In genomic region chr14:24327914-24328313, GRCh38 we compare ENCODE assay signal across 6 cellular contexts. TPM values are rescaled to one million over a fixed set of nuclear protein-coding genes. Genes with fewer than 3 reads are reported as not detected.
DNase-seq lines count a peak whose midpoint lies in the region; ATAC-seq and TF ChIP-seq lines count a peak whose summit lies in the region.
"Not testable (repeated sequence)": the region's sequence is repeated elsewhere in the genome, so short reads cannot be mapped to it uniquely, and the experiment has no call there.

No MANE protein-coding gene starts in this region.

- peak overlapping the region; percentile 13 for H3K4me3 Mint-ChIP-seq in natural killer cell

- peaks cover 12% of the 10 kb centered on the region for H3K4me1 ChIP-seq in OCI-LY3 (ENCODE audit: low read length)
- peaks cover 11% of the 10 kb centered on the region for H3K4me1 ChIP-seq in adipocyte (ENCODE audit: control insufficient read depth, insufficient read depth, low read length)
- peaks cover 25 to 37% (median 34%) of the 10 kb centered on the region in 4 donors for H3K4me1 ChIP-seq in upper lobe of left lung

- not testable (repeated sequence) for H2AFZ ChIP-seq in OCI-LY3 (ENCODE audit: low read depth, low read length)

- not testable (repeated sequence) for H3K27ac ChIP-seq in OCI-LY3 (ENCODE audit: low read length)
- peak overlapping the region in 3 of 4 donors; percentile 46 to 63 (median 62) for H3K27ac ChIP-seq in upper lobe of left lung

- intact Hi-C loops in natural killer cell (cut with micrococcal nuclease) = not testable (repeated sequence)

- not testable (repeated sequence) for H4K20me1 ChIP-seq in OCI-LY3 (ENCODE audit: insufficient read depth, low read length)

- TF ChIP-seq POLR2A in upper lobe of left lung (IDR thresholded peaks at IDR 0.05) = not testable (repeated sequence)

- 5 to 23% methylated on average over 3 to 9 of the region's 9 CpGs for WGBS in upper lobe of left lung, 2 donors

- H3K27me3 Mint-ChIP-seq in natural killer cell (ENCODE audit: low read depth in 2 of 2) = not testable (repeated sequence)

- H3K36me3 Mint-ChIP-seq in natural killer cell = not testable (repeated sequence)

- not testable (repeated sequence) for H3K9ac ChIP-seq in OCI-LY3 (ENCODE audit: low read length); adipocyte (ENCODE audit: low read length)

- peak overlapping the region; percentile 87 to 88 for H3K27ac Mint-ChIP-seq in natural killer cell

- not testable (repeated sequence) for H3K27me3 ChIP-seq in OCI-LY3 (ENCODE audit: low read depth, low read length); adipocyte (replicated peaks; ENCODE audit: control insufficient read depth, insufficient read depth, low read length); upper lobe of left lung

- DNase-seq in GM12864 (ENCODE audit: low read depth); natural killer cell: not testable (repeated sequence)
- DNase-seq in adipocyte (ENCODE audit: low read depth) (peak; percentile 48), fibroblast of peridontal ligament (ENCODE audit: extremely low read depth) (peak; percentile 26), upper lobe of left lung (peak in 1 of 2 donors; percentile 69)

- peaks cover 58 to 61% of the 10 kb centered on the region in 2 donors for H3K4me1 Mint-ChIP-seq in natural killer cell

- H3K9me3 Mint-ChIP-seq in natural killer cell = not testable (repeated sequence)

- not testable (repeated sequence) for TF ChIP-seq EP300 in upper lobe of left lung (IDR thresholded peaks at IDR 0.05)

- not testable (repeated sequence) for H3K36me3 ChIP-seq in OCI-LY3 (replicated peaks; ENCODE audit: low read depth, low read length); adipocyte (ENCODE audit: control insufficient read depth, insufficient read depth, low read length, severe bottlenecking)
- H3K36me3 ChIP-seq in upper lobe of left lung = peaks cover 0 to 13% (median 6%) of the 10 kb centered on the region in 4 donors

- 0 out of 2 replicates have a peak overlapping the region, but pooled peaks have one; percentile 30 for H3K4me2 ChIP-seq in OCI-LY3 (ENCODE audit: low read length)

- not testable (repeated sequence) for H3K79me2 ChIP-seq in OCI-LY3 (ENCODE audit: low read length)

- H3K9me3 ChIP-seq in OCI-LY3 (ENCODE audit: insufficient read depth, low read length); adipocyte (ENCODE audit: control insufficient read depth, low read length); upper lobe of left lung: not testable (repeated sequence)

- not testable (repeated sequence) for H3K4me3 ChIP-seq in GM12864 (ENCODE audit: low read depth, low read length); OCI-LY3 (ENCODE audit: low read length); adipocyte (ENCODE audit: low read length); upper lobe of left lung

- ATAC-seq in natural killer cell; upper lobe of left lung (ENCODE audit: low FRiP score in 2 of 2): not testable (repeated sequence)

- TF ChIP-seq CTCF in GM12864 (IDR thresholded peaks at IDR 0.05; ENCODE audit: low read depth, low read length, missing control alignments) = peak; percentile 43
- peak; percentile 31 for TF ChIP-seq CTCF in OCI-LY3 (IDR thresholded peaks at IDR 0.05; ENCODE audit: low read depth, low read length)
- TF ChIP-seq CTCF in natural killer cell (IDR thresholded peaks at IDR 0.05) = peak; percentile 42
- TF ChIP-seq CTCF in upper lobe of left lung (IDR thresholded peaks at IDR 0.05) = peak; percentile 65 to 77 (median 73)

RNA-seq across cellular contexts. Expression of gene ADCY4, which starts 7.0 kb away (rescaled TPM):
- 10 to 100 TPM in 2 of 3 donors, 1 to 10 TPM in 1; 9.8 to 17.6 (median 11.3) TPM for total RNA-seq in natural killer cell
- total RNA-seq in upper lobe of left lung = 100 to 1,000 TPM in 2 of 6 donors, 10 to 100 TPM in 4; 22.4 to 159 (median 43.7) TPM

RNA-seq across cellular contexts. Expression of gene RIPK3, which starts 11.9 kb away (rescaled TPM):
- 10 to 100 TPM; 36.1 to 58.2 (median 45.5) TPM for total RNA-seq in natural killer cell
- total RNA-seq in upper lobe of left lung = 10 to 100 TPM; 16.1 to 92.2 (median 29.1) TPM

RNA-seq across cellular contexts. Expression of gene LTB4R, which starts 16.6 kb away (rescaled TPM):
- total RNA-seq in natural killer cell (10 to 100 TPM; 33.5 to 55.7 (median 49.7) TPM), upper lobe of left lung (10 to 100 TPM; 11.1 to 71.2 (median 17.7) TPM)

RNA-seq across cellular contexts. Expression of gene LTB4R2, which starts 18.0 kb away (rescaled TPM):
- total RNA-seq in natural killer cell (10 to 100 TPM; 27.6 to 40.5 (median 37.4) TPM), upper lobe of left lung (10 to 100 TPM in 4 of 6 donors, 1 to 10 TPM in 2; 6.2 to 49.2 (median 10.9) TPM)

RNA-seq across cellular contexts. Expression of gene CIDEB, which starts 20.1 kb away (rescaled TPM):
- total RNA-seq in natural killer cell = 10 to 100 TPM; 40.0 to 59.6 (median 46.6) TPM
- 10 to 100 TPM in 5 of 6 donors, 1 to 10 TPM in 1; 9.4 to 14.8 (median 12.8) TPM for total RNA-seq in upper lobe of left lung
